In the genomic region with DNA sequence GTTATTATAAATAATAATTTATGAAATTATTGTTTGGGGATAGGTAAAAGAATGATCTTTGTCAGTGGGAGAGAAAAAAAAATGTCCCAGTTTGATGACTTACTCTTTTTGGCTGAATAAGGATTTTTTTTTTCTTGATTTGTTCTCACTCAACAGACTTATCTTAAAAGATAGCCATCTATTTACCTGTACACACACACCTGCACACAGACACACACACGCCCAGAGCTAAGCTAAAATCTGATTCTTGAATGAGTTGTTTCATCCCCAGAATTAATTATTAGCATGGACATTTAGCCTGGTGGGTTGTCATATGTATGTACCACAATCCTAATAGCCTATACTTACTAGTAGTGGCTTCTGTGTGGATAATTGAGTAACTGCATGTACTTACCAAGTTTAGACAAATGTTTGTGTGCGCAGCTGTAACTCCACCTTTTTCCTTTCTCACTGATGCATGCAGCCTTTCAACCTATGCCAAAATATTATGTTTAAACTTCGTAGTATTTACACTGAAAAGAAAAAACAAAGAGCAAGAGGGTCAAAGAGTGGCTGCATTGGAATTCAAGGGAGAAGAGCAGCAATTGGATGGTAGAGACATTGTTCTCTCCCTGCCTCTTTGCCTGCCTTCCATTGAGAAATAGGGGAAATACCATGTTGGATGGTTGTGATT, we compare ENCODE assay signal across 1 cellular context.
TF ChIP-seq lines count a peak whose summit lies in the region.

No MANE protein-coding gene starts in this region.

TF ChIP-seq in HepG2, 621 proteins besides CTCF, POLR2A, EP300 and RAD21 (continued from another document):
- TF ChIP-seq, protein P1, sequence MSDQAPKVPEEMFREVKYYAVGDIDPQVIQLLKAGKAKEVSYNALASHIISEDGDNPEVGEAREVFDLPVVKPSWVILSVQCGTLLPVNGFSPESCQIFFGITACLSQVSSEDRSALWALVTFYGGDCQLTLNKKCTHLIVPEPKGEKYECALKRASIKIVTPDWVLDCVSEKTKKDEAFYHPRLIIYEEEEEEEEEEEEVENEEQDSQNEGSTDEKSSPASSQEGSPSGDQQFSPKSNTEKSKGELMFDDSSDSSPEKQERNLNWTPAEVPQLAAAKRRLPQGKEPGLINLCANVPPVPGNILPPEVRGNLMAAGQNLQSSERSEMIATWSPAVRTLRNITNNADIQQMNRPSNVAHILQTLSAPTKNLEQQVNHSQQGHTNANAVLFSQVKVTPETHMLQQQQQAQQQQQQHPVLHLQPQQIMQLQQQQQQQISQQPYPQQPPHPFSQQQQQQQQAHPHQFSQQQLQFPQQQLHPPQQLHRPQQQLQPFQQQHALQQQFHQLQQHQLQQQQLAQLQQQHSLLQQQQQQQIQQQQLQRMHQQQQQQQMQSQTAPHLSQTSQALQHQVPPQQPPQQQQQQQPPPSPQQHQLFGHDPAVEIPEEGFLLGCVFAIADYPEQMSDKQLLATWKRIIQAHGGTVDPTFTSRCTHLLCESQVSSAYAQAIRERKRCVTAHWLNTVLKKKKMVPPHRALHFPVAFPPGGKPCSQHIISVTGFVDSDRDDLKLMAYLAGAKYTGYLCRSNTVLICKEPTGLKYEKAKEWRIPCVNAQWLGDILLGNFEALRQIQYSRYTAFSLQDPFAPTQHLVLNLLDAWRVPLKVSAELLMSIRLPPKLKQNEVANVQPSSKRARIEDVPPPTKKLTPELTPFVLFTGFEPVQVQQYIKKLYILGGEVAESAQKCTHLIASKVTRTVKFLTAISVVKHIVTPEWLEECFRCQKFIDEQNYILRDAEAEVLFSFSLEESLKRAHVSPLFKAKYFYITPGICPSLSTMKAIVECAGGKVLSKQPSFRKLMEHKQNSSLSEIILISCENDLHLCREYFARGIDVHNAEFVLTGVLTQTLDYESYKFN (CRISPR knock-in tag; conservative IDR thresholded peaks at IDR 0.05): 0 out of 2 replicates have a peak, but pooled peaks have one; percentile 23
- TF ChIP-seq, protein P2, sequence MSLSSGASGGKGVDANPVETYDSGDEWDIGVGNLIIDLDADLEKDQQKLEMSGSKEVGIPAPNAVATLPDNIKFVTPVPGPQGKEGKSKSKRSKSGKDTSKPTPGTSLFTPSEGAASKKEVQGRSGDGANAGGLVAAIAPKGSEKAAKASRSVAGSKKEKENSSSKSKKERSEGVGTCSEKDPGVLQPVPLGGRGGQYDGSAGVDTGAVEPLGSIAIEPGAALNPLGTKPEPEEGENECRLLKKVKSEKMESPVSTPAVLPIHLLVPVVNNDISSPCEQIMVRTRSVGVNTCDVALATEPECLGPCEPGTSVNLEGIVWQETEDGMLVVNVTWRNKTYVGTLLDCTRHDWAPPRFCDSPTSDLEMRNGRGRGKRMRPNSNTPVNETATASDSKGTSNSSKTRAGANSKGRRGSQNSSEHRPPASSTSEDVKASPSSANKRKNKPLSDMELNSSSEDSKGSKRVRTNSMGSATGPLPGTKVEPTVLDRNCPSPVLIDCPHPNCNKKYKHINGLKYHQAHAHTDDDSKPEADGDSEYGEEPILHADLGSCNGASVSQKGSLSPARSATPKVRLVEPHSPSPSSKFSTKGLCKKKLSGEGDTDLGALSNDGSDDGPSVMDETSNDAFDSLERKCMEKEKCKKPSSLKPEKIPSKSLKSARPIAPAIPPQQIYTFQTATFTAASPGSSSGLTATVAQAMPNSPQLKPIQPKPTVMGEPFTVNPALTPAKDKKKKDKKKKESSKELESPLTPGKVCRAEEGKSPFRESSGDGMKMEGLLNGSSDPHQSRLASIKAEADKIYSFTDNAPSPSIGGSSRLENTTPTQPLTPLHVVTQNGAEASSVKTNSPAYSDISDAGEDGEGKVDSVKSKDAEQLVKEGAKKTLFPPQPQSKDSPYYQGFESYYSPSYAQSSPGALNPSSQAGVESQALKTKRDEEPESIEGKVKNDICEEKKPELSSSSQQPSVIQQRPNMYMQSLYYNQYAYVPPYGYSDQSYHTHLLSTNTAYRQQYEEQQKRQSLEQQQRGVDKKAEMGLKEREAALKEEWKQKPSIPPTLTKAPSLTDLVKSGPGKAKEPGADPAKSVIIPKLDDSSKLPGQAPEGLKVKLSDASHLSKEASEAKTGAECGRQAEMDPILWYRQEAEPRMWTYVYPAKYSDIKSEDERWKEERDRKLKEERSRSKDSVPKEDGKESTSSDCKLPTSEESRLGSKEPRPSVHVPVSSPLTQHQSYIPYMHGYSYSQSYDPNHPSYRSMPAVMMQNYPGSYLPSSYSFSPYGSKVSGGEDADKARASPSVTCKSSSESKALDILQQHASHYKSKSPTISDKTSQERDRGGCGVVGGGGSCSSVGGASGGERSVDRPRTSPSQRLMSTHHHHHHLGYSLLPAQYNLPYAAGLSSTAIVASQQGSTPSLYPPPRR (CRISPR knock-in tag; IDR thresholded peaks at IDR 0.05; ENCODE audit: borderline replicate concordance): no peak
- no peak for TF ChIP-seq ZSCAN12 (CRISPR knock-in tag; IDR thresholded peaks at IDR 0.05)
- no peak for TF ChIP-seq ZNF225 (CRISPR knock-in tag; IDR thresholded peaks at IDR 0.05)
- no peak for TF ChIP-seq ZZZ3 (CRISPR knock-in tag; IDR thresholded peaks at IDR 0.05; ENCODE audit: borderline replicate concordance)
- no peak for TF ChIP-seq PHF21A (CRISPR knock-in tag; IDR thresholded peaks at IDR 0.05)
- TF ChIP-seq, protein P3, sequence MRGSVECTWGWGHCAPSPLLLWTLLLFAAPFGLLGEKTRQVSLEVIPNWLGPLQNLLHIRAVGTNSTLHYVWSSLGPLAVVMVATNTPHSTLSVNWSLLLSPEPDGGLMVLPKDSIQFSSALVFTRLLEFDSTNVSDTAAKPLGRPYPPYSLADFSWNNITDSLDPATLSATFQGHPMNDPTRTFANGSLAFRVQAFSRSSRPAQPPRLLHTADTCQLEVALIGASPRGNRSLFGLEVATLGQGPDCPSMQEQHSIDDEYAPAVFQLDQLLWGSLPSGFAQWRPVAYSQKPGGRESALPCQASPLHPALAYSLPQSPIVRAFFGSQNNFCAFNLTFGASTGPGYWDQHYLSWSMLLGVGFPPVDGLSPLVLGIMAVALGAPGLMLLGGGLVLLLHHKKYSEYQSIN (CRISPR knock-in tag; IDR thresholded peaks at IDR 0.05; ENCODE audit: borderline replicate concordance): no peak
- TF ChIP-seq, protein P4, sequence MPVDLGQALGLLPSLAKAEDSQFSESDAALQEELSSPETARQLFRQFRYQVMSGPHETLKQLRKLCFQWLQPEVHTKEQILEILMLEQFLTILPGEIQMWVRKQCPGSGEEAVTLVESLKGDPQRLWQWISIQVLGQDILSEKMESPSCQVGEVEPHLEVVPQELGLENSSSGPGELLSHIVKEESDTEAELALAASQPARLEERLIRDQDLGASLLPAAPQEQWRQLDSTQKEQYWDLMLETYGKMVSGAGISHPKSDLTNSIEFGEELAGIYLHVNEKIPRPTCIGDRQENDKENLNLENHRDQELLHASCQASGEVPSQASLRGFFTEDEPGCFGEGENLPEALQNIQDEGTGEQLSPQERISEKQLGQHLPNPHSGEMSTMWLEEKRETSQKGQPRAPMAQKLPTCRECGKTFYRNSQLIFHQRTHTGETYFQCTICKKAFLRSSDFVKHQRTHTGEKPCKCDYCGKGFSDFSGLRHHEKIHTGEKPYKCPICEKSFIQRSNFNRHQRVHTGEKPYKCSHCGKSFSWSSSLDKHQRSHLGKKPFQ (CRISPR knock-in tag; IDR thresholded peaks at IDR 0.05; ENCODE audit: insufficient replicate concordance): no peak
- TF ChIP-seq, protein P5, sequence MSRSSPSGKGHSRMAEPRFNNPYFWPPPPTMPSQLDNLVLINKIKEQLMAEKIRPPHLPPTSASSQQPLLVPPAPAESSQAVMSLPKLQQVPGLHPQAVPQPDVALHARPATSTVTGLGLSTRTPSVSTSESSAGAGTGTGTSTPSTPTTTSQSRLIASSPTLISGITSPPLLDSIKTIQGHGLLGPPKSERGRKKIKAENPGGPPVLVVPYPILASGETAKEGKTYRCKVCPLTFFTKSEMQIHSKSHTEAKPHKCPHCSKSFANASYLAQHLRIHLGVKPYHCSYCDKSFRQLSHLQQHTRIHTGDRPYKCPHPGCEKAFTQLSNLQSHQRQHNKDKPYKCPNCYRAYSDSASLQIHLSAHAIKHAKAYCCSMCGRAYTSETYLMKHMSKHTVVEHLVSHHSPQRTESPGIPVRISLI (CRISPR knock-in tag; IDR thresholded peaks at IDR 0.05; ENCODE audit: borderline replicate concordance): peak; percentile 52; the same call in 1 of the 2 replicates
- no peak for TF ChIP-seq FOXP1 (IDR thresholded peaks at IDR 0.05)
- 0 out of 2 replicates have a peak, but pooled peaks have one; percentile 39 for TF ChIP-seq FOXP1 (CRISPR knock-in tag; IDR thresholded peaks at IDR 0.05)
